ENCODE assay signal across 24 cellular contexts in the genomic region with DNA sequence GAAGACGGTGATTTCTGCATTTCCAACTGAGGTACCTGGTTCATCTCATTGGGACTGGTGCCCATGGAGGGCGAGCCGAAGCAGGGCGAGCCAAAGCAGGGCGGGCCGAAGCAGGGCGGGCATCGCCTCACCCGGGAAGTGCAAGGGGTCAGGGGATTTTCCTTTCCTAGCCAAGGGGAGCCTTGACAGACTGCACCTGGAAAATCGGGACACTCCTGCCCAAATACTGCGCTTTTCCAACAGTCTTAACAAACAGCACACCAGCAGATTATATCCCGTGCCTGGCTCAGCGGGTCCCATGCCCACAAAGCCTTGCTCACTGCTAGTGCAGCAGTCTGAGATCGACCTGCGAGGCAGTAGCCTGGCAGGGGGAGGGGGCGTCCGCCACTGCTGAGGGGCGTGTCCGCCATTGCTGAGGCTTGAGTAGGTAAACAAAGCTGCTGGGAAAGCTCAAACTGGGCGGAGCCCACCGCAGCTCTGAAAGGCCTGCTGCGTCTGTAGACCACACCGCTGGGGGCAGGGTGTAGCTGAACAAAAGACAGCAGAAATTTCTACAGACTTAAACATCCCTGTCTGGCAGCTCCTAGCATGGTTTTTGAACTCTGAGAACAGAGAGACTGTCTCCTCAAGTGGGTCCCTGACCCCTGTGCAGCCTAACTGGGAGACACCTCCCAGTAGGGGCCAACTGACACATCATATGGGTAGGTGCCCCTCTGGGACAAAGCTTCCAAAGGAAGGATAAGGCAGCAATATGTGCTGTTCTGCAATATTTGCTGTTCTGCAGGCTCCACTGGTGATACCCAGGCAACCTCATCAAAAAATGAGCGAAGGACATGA.
DNase-seq lines count a peak whose midpoint lies in the region; ATAC-seq and TF ChIP-seq lines count a peak whose summit lies in the region.
"Had no signal": no experiment of that assay in that cellular context is flagged by ENCODE, and none has a peak within 500 bp of the region (broad histone marks: within the 10 kb centered on the region; RNA-seq: fewer than 3 reads in every experiment).

No MANE protein-coding gene starts in this region.

- H3K4me3 Mint-ChIP-seq in activated CD8-positive, alpha-beta memory T cell treated with anti-CD3 and anti-CD28 coated beads, Interleukin-2, amount 10 ng/mL, durations not matched to agents 7 days and 5 days, result no peak overlapping the region
- H3K4me3 Mint-ChIP-seq: dendritic cell treated with granulocyte-macrophage colony-stimulating factor and Interleukin-4, amounts not matched to agents 40 ng/mL and 50 ng/mL, for 4 days had no signal

- H2BK120ac ChIP-seq in neuronal stem cell (ENCODE audit: low read depth, low read length), result no peak overlapping the region

- H3K4me1 Mint-ChIP-seq in activated CD8-positive, alpha-beta memory T cell treated with anti-CD3 and anti-CD28 coated beads, Interleukin-2, amount 10 ng/mL, durations not matched to agents 7 days and 5 days, result peaks cover 3% of the 10 kb centered on the region

- no peaks in the 10 kb centered on the region for H3K27me3 ChIP-seq in H7 (ENCODE audit: control insufficient read depth, insufficient read depth, low read length)
- no peaks in the 10 kb centered on the region for H3K27me3 ChIP-seq in neuronal stem cell (ENCODE audit: control insufficient read depth in 3 of 3, insufficient read depth in 3 of 3, low read depth in 1 of 3, low read length in 3 of 3)
- no peaks in the 10 kb centered on the region for H3K27me3 ChIP-seq in brain microvascular endothelial cell (replicated peaks)
- H3K27me3 ChIP-seq: cardiac muscle cell, ovary, tibial artery had no signal

- no peaks in the 10 kb centered on the region for H3K27me3 Mint-ChIP-seq in activated CD8-positive, alpha-beta memory T cell treated with anti-CD3 and anti-CD28 coated beads, Interleukin-2, amount 10 ng/mL, durations not matched to agents 7 days and 5 days
- H3K27me3 Mint-ChIP-seq: dendritic cell treated with granulocyte-macrophage colony-stimulating factor and Interleukin-4, amounts not matched to agents 40 ng/mL and 50 ng/mL, for 4 days had no signal

- peak overlapping the region; percentile 41 for H2BK12ac ChIP-seq in neuronal stem cell (ENCODE audit: low read length)

- no peaks in the 10 kb centered on the region; the same call in none of the 2 replicates for H3K36me3 ChIP-seq in H7 (replicated peaks; ENCODE audit: control insufficient read depth, insufficient read depth, low read length)
- H3K36me3 ChIP-seq in neuronal stem cell (replicated peaks in 1 of 2; ENCODE audit: control insufficient read depth in 2 of 2, insufficient read depth in 2 of 2, low read length in 2 of 2), result peaks cover 8 to 96% of the 10 kb centered on the region in 2 donors
- H3K36me3 ChIP-seq in brain microvascular endothelial cell (replicated peaks), result peaks cover 31% of the 10 kb centered on the region
- H3K36me3 ChIP-seq: ovary had no signal

- peak overlapping the region; percentile 8 for H3K27ac Mint-ChIP-seq in activated CD8-positive, alpha-beta memory T cell treated with anti-CD3 and anti-CD28 coated beads, Interleukin-2, amount 10 ng/mL, durations not matched to agents 7 days and 5 days
- H3K27ac Mint-ChIP-seq: dendritic cell treated with granulocyte-macrophage colony-stimulating factor and Interleukin-4, amounts not matched to agents 40 ng/mL and 50 ng/mL, for 4 days had no signal

- H3K23ac ChIP-seq in neuronal stem cell (ENCODE audit: low read depth, low read length, poor library complexity), result no peak overlapping the region

- no peak overlapping the region for H4K8ac ChIP-seq in neuronal stem cell (ENCODE audit: low read depth, low read length)

- CTCF ChIA-PET in activated CD8-positive, alpha-beta memory T cell treated with anti-CD3 and anti-CD28 coated beads, Interleukin-2, amount 10 ng/mL, durations not matched to agents 7 days and 5 days (lab: Charles Lee), result no interaction called here

- H4K91ac ChIP-seq in neuronal stem cell (ENCODE audit: low read depth, low read length, poor library complexity), result no peak overlapping the region

- peaks cover 58% of the 10 kb centered on the region for H3K36me3 Mint-ChIP-seq in activated CD8-positive, alpha-beta memory T cell treated with anti-CD3 and anti-CD28 coated beads, Interleukin-2, amount 10 ng/mL, durations not matched to agents 7 days and 5 days

- H3K4me2 ChIP-seq in neuronal stem cell (ENCODE audit: insufficient read depth, low read length, poor library complexity, severe bottlenecking), result no peak overlapping the region

- TF ChIP-seq CTCF in brain microvascular endothelial cell (IDR thresholded peaks at IDR 0.05; ENCODE audit: low read depth, low read length, missing control alignments), result no peak

- peaks cover 5 to 14% of the 10 kb centered on the region in 2 donors for H3K9me3 ChIP-seq in neuronal stem cell (replicated peaks in 1 of 2; ENCODE audit: control insufficient read depth in 2 of 2, insufficient read depth in 1 of 2, low read depth in 1 of 2, low read length in 2 of 2)
- H3K9me3 ChIP-seq: ovary, tibial artery had no signal

- H3K4me3 ChIP-seq in H7 (ENCODE audit: insufficient read depth, low read depth, low read length) (no peak overlapping the region), neuronal stem cell (ENCODE audit: low read length in 2 of 2) (no peak overlapping the region), brain microvascular endothelial cell (ENCODE audit: low read depth, low read length) (no peak overlapping the region)
- H3K4me3 ChIP-seq: cardiac muscle cell, ovary, tibial artery had no signal

- DNase-seq in activated CD8-positive, alpha-beta memory T cell treated with anti-CD3 and anti-CD28 coated beads, Interleukin-2, amount 10 ng/mL, durations not matched to agents 7 days and 5 days, result no peak
- DNase-seq in activated CD8-positive, alpha-beta memory T cell treated with anti-CD3 and anti-CD28 coated beads, Interleukin-2, amount 50 U/mL, for 48 hours, result no peak
- DNase-seq in H7 (peak; percentile 11), SHP77 (lab: John Stamatoyannopoulos, UW) (peak; percentile 39 to 76), neuronal stem cell (ENCODE audit: low spot score) (no peak), brain microvascular endothelial cell (no peak)
- DNase-seq: activated CD4-positive, alpha-beta T cell treated with anti-CD3 and anti-CD28 coated beads for 1 hour; activated CD8-positive, alpha-beta memory T cell treated with anti-CD3 and anti-CD28 coated beads, Interleukin-2, amount 50 U/mL, for 4 hours; activated effector memory CD4-positive, alpha-beta T cell treated with anti-CD3 and anti-CD28 coated beads, Interleukin-2, amount 50 U/mL, for 16 hours; amniotic stem cell; foreskin fibroblast; hypothalamus; Karpas-422; kidney; NCI-H1092; NCI-H2171; ovary; stimulated activated naive CD8-positive, alpha-beta T cell treated with anti-CD3 and anti-CD28 coated beads, Interleukin-15, Interleukin-2, amounts not matched to agents 100 U/mL and 50 U/mL, for 24 hours; tibial artery had no signal

- H3K27ac ChIP-seq in neuronal stem cell (replicated peaks; ENCODE audit: low read length), result no peak overlapping the region
- no peak overlapping the region for H3K27ac ChIP-seq in brain microvascular endothelial cell
- H3K27ac ChIP-seq: cardiac muscle cell, ovary, tibial artery had no signal

- no peak for ATAC-seq in activated CD8-positive, alpha-beta memory T cell treated with anti-CD3 and anti-CD28 coated beads, Interleukin-2, amount 10 ng/mL, durations not matched to agents 7 days and 5 days
- no peak for ATAC-seq in GM21576 (IDR thresholded peaks at IDR 0.05; ENCODE audit: unreplicated experiment)
- ATAC-seq in HG02798 (IDR thresholded peaks at IDR 0.05; ENCODE audit: poor library complexity, unreplicated experiment), result no peak
- ATAC-seq: HCT116; stimulated activated naive CD8-positive, alpha-beta T cell treated with anti-CD3 and anti-CD28 coated beads, Interleukin-15, Interleukin-2, amounts not matched to agents 100 U/mL and 50 U/mL, for 24 hours had no signal

- H3K79me1 ChIP-seq in neuronal stem cell (ENCODE audit: low read depth, low read length), result peaks cover 2% of the 10 kb centered on the region

- no peak overlapping the region for H3K9ac ChIP-seq in neuronal stem cell (ENCODE audit: low read depth, low read length, poor library complexity)

- no peak overlapping the region for H2AFZ ChIP-seq in neuronal stem cell (ENCODE audit: low read length)

- no CpG with 5 or more reads among the region's 24 CpGs for WGBS in neuronal stem cell (ENCODE audit: extremely low coverage in 2 of 2, insufficient read length in 2 of 2, insufficient replicate concordance in 1 of 2), 2 donors

- no peak overlapping the region for H2BK15ac ChIP-seq in neuronal stem cell (ENCODE audit: low read length)

- H3K4me1 ChIP-seq in neuronal stem cell (ENCODE audit: control insufficient read depth in 2 of 2, insufficient read depth in 1 of 2, low read depth in 1 of 2, low read length in 2 of 2), result no peaks in the 10 kb centered on the region

- no peak overlapping the region for H3K4ac ChIP-seq in neuronal stem cell (ENCODE audit: low read length)

- in situ Hi-C loops in brain microvascular endothelial cell (cut with HindIII; ENCODE audit: low pct_ligation_motif_present, low sequenced_read_pairs), result no loop called here

- H2BK5ac ChIP-seq in neuronal stem cell (ENCODE audit: low read length), result no peak overlapping the region

- peak overlapping the region; percentile 56 for H3K14ac ChIP-seq in neuronal stem cell (ENCODE audit: low read length)

- H3K9me3 Mint-ChIP-seq in activated CD8-positive, alpha-beta memory T cell treated with anti-CD3 and anti-CD28 coated beads, Interleukin-2, amount 10 ng/mL, durations not matched to agents 7 days and 5 days (ENCODE audit: low read depth), result no peaks in the 10 kb centered on the region
- H3K9me3 Mint-ChIP-seq: dendritic cell treated with granulocyte-macrophage colony-stimulating factor and Interleukin-4, amounts not matched to agents 40 ng/mL and 50 ng/mL, for 4 days had no signal

- H3K18ac ChIP-seq in neuronal stem cell (ENCODE audit: low read length), result no peak overlapping the region

- H2AK5ac ChIP-seq in neuronal stem cell (ENCODE audit: low read depth, low read length), result no peak overlapping the region

Comparison
In these comparisons a context has a peak if more than half of its experiments do, and no peak if none do; other contexts are left out.
1. DNase-seq: peak in H7 (single experiment) and SHP77 (2 of 2); none in activated CD8-positive, alpha-beta memory T cell treated with anti-CD3 and anti-CD28 coated beads, Interleukin-2, amount 10 ng/mL, durations not matched to agents 7 days and 5 days (single experiment), activated CD8-positive, alpha-beta memory T cell treated with anti-CD3 and anti-CD28 coated beads, Interleukin-2, amount 50 U/mL, for 48 hours (single experiment), neuronal stem cell (single experiment) and brain microvascular endothelial cell (single experiment).